In genomic region chr10:96673318-96674099, GRCh38 we compare ENCODE assay signal across 9 cellular contexts. TPM values are rescaled to one million over a fixed set of nuclear protein-coding genes. Genes with fewer than 3 reads are reported as not detected.
A peak's percentile ranks its signal among the peaks of the same experiment; 100 is the strongest.
DNase-seq lines count a peak whose midpoint lies in the region; ATAC-seq and TF ChIP-seq lines count a peak whose summit lies in the region.
"Had no signal": no experiment of that assay in that cellular context is flagged by ENCODE, and none has a peak within 500 bp of the region (broad histone marks: within the 10 kb centered on the region; RNA-seq: fewer than 3 reads in every experiment).

No MANE protein-coding gene starts in this region.

- WGBS in prostate gland: 32% methylated on average over 11 of the region's 11 CpGs

- ATAC-seq in HG02642 (IDR thresholded peaks at IDR 0.05; ENCODE audit: poor library complexity, unreplicated experiment): peak; percentile 70
- ATAC-seq: gastrocnemius medialis had no signal

- H3K4me1 ChIP-seq in prostate gland (replicated peaks): no peaks in the 10 kb centered on the region
- H3K4me1 ChIP-seq: gastrocnemius medialis had no signal

- intact Hi-C loops in prostate gland (cut with DNase I): no loop called here

- no peaks in the 10 kb centered on the region for H3K9me3 ChIP-seq in prostate gland
- H3K9me3 ChIP-seq: gastrocnemius medialis had no signal

- peak overlapping the region; percentile 43 to 57 for H3K27ac ChIP-seq in prostate gland
- H3K27ac ChIP-seq: gastrocnemius medialis had no signal

- H3K4me3 ChIP-seq in prostate gland (no peak overlapping the region), foreskin fibroblast (ENCODE audit: low read depth in 1 of 2, low read length in 2 of 2) (no peak overlapping the region)
- H3K4me3 ChIP-seq: gastrocnemius medialis had no signal

- H3K27me3 ChIP-seq in prostate gland (replicated peaks; ENCODE audit: insufficient read depth): no peaks in the 10 kb centered on the region
- H3K27me3 ChIP-seq: gastrocnemius medialis had no signal

- TF ChIP-seq POLR2A in prostate gland (IDR thresholded peaks at IDR 0.05): no peak

- DNase-seq in GDM1 (lab: John Stamatoyannopoulos, UW) (peak; percentile 72), OCI-M1 (lab: John Stamatoyannopoulos, UW) (peak; percentile 88), globus pallidus (ENCODE audit: low spot score) (peak; percentile 52), prostate gland (ENCODE audit: low spot score) (peak; percentile 20), foreskin fibroblast (no peak), retina (no peak)
- no peak for DNase-seq in activated CD4-positive, alpha-beta T cell treated with anti-CD3 and anti-CD28 coated beads, Interleukin-2, amount 50 U/mL, for 48 hours

- TF ChIP-seq CTCF in prostate gland (IDR thresholded peaks at IDR 0.05) (no peak), foreskin fibroblast (IDR thresholded peaks at IDR 0.05; ENCODE audit: low read depth, low read length) (no peak)

- H3K36me3 ChIP-seq in prostate gland: no peaks in the 10 kb centered on the region
- H3K36me3 ChIP-seq: gastrocnemius medialis had no signal

RNA-seq across cellular contexts. Expression of gene PIK3AP1, which starts 46.8 kb away (rescaled TPM):
- total RNA-seq in prostate gland: 10 to 100 TPM in 1 of 2 donors, 1 to 10 TPM in 1; 3.8 to 15.6 TPM

Comparison
In these comparisons a context has a peak if more than half of its experiments do, and no peak if none do; other contexts are left out.
1. DNase-seq: peak in GDM1 (single experiment), OCI-M1 (single experiment), globus pallidus (single experiment) and prostate gland (single experiment); none in activated CD4-positive, alpha-beta T cell treated with anti-CD3 and anti-CD28 coated beads, Interleukin-2, amount 50 U/mL, for 48 hours (0 of 2), foreskin fibroblast (0 of 2) and retina (single experiment).